ENCODE assay signal across 10 cellular contexts in the genomic region with DNA sequence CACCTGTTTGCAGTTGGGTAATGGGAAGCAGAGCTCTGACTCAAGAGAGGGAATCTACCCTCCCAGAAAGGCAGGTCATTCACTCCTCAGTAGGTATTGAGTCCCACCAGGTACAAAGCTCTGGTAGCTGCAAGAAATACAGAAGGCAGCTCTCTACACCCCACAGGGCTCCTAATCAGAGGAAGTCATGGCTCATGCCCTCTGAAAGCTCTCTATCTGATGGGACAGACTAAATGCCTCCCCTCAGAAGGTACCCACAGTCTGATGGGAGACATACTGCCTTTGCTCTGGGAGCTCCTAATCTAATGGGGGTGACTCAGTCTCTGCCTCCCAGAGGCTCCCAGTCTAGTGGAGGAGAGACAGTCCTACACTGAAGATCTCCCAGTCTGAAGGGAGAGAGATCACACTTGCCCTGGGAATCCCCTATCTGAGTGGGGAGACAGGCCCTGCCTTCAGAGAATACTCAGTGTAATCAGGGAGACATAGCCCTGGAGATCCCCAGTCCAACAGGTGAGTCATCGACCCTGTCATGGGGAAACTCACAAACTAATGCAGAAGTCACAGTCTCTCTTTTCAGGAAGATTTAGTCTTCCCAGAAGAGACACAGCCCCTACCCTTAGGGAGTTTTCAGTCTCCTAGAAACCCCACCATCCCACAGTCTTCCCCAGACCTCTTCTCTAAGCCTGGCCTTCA. TPM values are rescaled to one million over a fixed set of nuclear protein-coding genes. Genes with fewer than 3 reads are reported as not detected.
A peak's percentile ranks its signal among the peaks of the same experiment; 100 is the strongest.
DNase-seq lines count a peak whose midpoint lies in the region; ATAC-seq and TF ChIP-seq lines count a peak whose summit lies in the region.
"Had no signal": no experiment of that assay in that cellular context is flagged by ENCODE, and none has a peak within 500 bp of the region (broad histone marks: within the 10 kb centered on the region; RNA-seq: fewer than 3 reads in every experiment).

No MANE protein-coding gene starts in this region.

- POLR2A ChIA-PET in activated CD4-positive, alpha-beta T cell treated with anti-CD3 and anti-CD28 coated beads, Interleukin-2, amount 10 ng/mL, durations not matched to agents 7 days and 5 days (lab: Charles Lee): no interaction called here

- TF ChIP-seq CTCF in prostate gland (IDR thresholded peaks at IDR 0.05): no peak

- intact Hi-C loops in prostate gland (cut with DNase I): loop anchor here (5.0 kb wide), 1 partner anchor 85 kb away; no protein-coding TSS in a partner anchor

- H3K4me1 Mint-ChIP-seq in activated CD4-positive, alpha-beta T cell treated with anti-CD3 and anti-CD28 coated beads, Interleukin-2, amount 10 ng/mL, durations not matched to agents 7 days and 5 days: peaks cover 3% of the 10 kb centered on the region
- no peaks in the 10 kb centered on the region for H3K4me1 Mint-ChIP-seq in stimulated activated effector memory CD8-positive, alpha-beta T cell treated with anti-CD3 and anti-CD28 coated beads, Interleukin-12 subunit alpha, Interleukin-12 subunit beta, amount 100 ng/mL, for 72 hours

- H3K4me3 ChIP-seq in prostate gland: no peak overlapping the region

- CTCF ChIA-PET in activated CD4-positive, alpha-beta T cell treated with anti-CD3 and anti-CD28 coated beads, Interleukin-2, amount 10 ng/mL, durations not matched to agents 7 days and 5 days (lab: Charles Lee): interaction anchor here (0.9 to 1.8 kb wide), 7 partner anchors 8 to 41 kb away, joined by 3 to 7 read pairs (median 3); no protein-coding TSS in a partner anchor

- H3K9me3 ChIP-seq in prostate gland: no peaks in the 10 kb centered on the region

- H3K4me1 ChIP-seq in prostate gland (replicated peaks): no peaks in the 10 kb centered on the region

- no peaks in the 10 kb centered on the region for H3K9me3 Mint-ChIP-seq in activated CD4-positive, alpha-beta T cell treated with anti-CD3 and anti-CD28 coated beads, Interleukin-2, amount 10 ng/mL, durations not matched to agents 7 days and 5 days
- no peaks in the 10 kb centered on the region for H3K9me3 Mint-ChIP-seq in stimulated activated effector memory CD8-positive, alpha-beta T cell treated with anti-CD3 and anti-CD28 coated beads, Interleukin-12 subunit alpha, Interleukin-12 subunit beta, amount 100 ng/mL, for 72 hours

- no peak overlapping the region for H3K4me3 Mint-ChIP-seq in activated CD4-positive, alpha-beta T cell treated with anti-CD3 and anti-CD28 coated beads, Interleukin-2, amount 10 ng/mL, durations not matched to agents 7 days and 5 days
- H3K4me3 Mint-ChIP-seq in stimulated activated effector memory CD8-positive, alpha-beta T cell treated with anti-CD3 and anti-CD28 coated beads, Interleukin-12 subunit alpha, Interleukin-12 subunit beta, amount 100 ng/mL, for 72 hours: no peak overlapping the region

- 62% methylated on average over 1 of the region's 1 CpG for WGBS in prostate gland

- no peak for TF ChIP-seq POLR2A in prostate gland (IDR thresholded peaks at IDR 0.05)

- ATAC-seq in HG02973 (IDR thresholded peaks at IDR 0.05; ENCODE audit: unreplicated experiment): peak; percentile 84
- peak; percentile 85 for ATAC-seq in stimulated activated effector memory CD8-positive, alpha-beta T cell treated with anti-CD3 and anti-CD28 coated beads, Interleukin-12 subunit alpha, Interleukin-12 subunit beta, amount 100 ng/mL, for 72 hours

- no peaks in the 10 kb centered on the region for H3K36me3 Mint-ChIP-seq in activated CD4-positive, alpha-beta T cell treated with anti-CD3 and anti-CD28 coated beads, Interleukin-2, amount 10 ng/mL, durations not matched to agents 7 days and 5 days (ENCODE audit: low read depth)
- H3K36me3 Mint-ChIP-seq in stimulated activated effector memory CD8-positive, alpha-beta T cell treated with anti-CD3 and anti-CD28 coated beads, Interleukin-12 subunit alpha, Interleukin-12 subunit beta, amount 100 ng/mL, for 72 hours: no peaks in the 10 kb centered on the region

- no peak overlapping the region for H3K27ac ChIP-seq in prostate gland

- no peaks in the 10 kb centered on the region for H3K36me3 ChIP-seq in prostate gland

- peak; percentile 33 to 56 for DNase-seq in activated CD4-positive, alpha-beta T cell treated with anti-CD3 and anti-CD28 coated beads, Interleukin-2, amount 50 U/mL, for 48 hours
- no peak for DNase-seq in activated CD4-positive, alpha-beta T cell treated with anti-CD3 and anti-CD28 coated beads, Interleukin-2, amount 10 ng/mL, durations not matched to agents 7 days and 5 days
- peak; percentile 17 for DNase-seq in activated T-helper 9 cell treated with anti-CD3 and anti-CD28 coated beads, Interleukin-2, amount 50 U/mL, for 16 hours (ENCODE audit: low read depth)
- DNase-seq in stimulated activated effector memory CD8-positive, alpha-beta T cell treated with anti-CD3 and anti-CD28 coated beads, Interleukin-12 subunit alpha, Interleukin-12 subunit beta, amount 100 ng/mL, for 72 hours (ENCODE audit: low spot score in 2 of 2): no peak
- DNase-seq in GOT3 (lab: John Stamatoyannopoulos, UW) (no peak), prostate gland (ENCODE audit: low spot score) (no peak), dedifferentiated amniotic fluid mesenchymal stem cell (ENCODE audit: extremely low spot score) (no peak)
- DNase-seq: left cardiac atrium had no signal

- H3K27ac Mint-ChIP-seq in activated CD4-positive, alpha-beta T cell treated with anti-CD3 and anti-CD28 coated beads, Interleukin-2, amount 10 ng/mL, durations not matched to agents 7 days and 5 days: no peak overlapping the region
- H3K27ac Mint-ChIP-seq in stimulated activated effector memory CD8-positive, alpha-beta T cell treated with anti-CD3 and anti-CD28 coated beads, Interleukin-12 subunit alpha, Interleukin-12 subunit beta, amount 100 ng/mL, for 72 hours: no peak overlapping the region

- no peaks in the 10 kb centered on the region for H3K27me3 ChIP-seq in prostate gland (replicated peaks; ENCODE audit: insufficient read depth)

- no peaks in the 10 kb centered on the region for H3K27me3 Mint-ChIP-seq in activated CD4-positive, alpha-beta T cell treated with anti-CD3 and anti-CD28 coated beads, Interleukin-2, amount 10 ng/mL, durations not matched to agents 7 days and 5 days

RNA-seq across cellular contexts. Expression of gene CAMK1G, which starts 23.7 kb away (rescaled TPM):
- total RNA-seq in activated CD4-positive, alpha-beta T cell treated with anti-CD3 and anti-CD28 coated beads, Interleukin-2, amount 10 ng/mL, durations not matched to agents 7 days and 5 days: not detected
- 1 to 10 TPM in 1 of 2 donors, under 1 TPM in 1; 0.18 to 1.6 TPM for total RNA-seq in prostate gland
- total RNA-seq: T-helper 2 cell treated with Interferon-gamma antibody and Interleukin-4, amounts not matched to agents 100 ng/mL and 5 ng/mL, for 36 hours had no signal

RNA-seq across cellular contexts. Expression of gene LAMB3, which starts 45.0 kb away (rescaled TPM):
- total RNA-seq in activated CD4-positive, alpha-beta T cell treated with anti-CD3 and anti-CD28 coated beads, Interleukin-2, amount 10 ng/mL, durations not matched to agents 7 days and 5 days: 1 to 10 TPM; 1.3 to 1.9 TPM
- 10 to 100 TPM; 43.7 to 92.8 TPM for total RNA-seq in prostate gland

Comparison
In these comparisons a context has a peak if more than half of its experiments do, and no peak if none do; other contexts are left out.
1. DNase-seq: peak in activated CD4-positive, alpha-beta T cell treated with anti-CD3 and anti-CD28 coated beads, Interleukin-2, amount 50 U/mL, for 48 hours (2 of 2) and activated T-helper 9 cell treated with anti-CD3 and anti-CD28 coated beads, Interleukin-2, amount 50 U/mL, for 16 hours (single experiment); none in activated CD4-positive, alpha-beta T cell treated with anti-CD3 and anti-CD28 coated beads, Interleukin-2, amount 10 ng/mL, durations not matched to agents 7 days and 5 days (single experiment), stimulated activated effector memory CD8-positive, alpha-beta T cell treated with anti-CD3 and anti-CD28 coated beads, Interleukin-12 subunit alpha, Interleukin-12 subunit beta, amount 100 ng/mL, for 72 hours (0 of 2), GOT3 (single experiment), prostate gland (single experiment) and dedifferentiated amniotic fluid mesenchymal stem cell (single experiment).
2. RNA of gene LAMB3, which starts 45.0 kb away (total RNA-seq): 43.7 to 92.8 TPM in prostate gland; 1.3 to 1.9 TPM in activated CD4-positive, alpha-beta T cell treated with anti-CD3 and anti-CD28 coated beads, Interleukin-2, amount 10 ng/mL, durations not matched to agents 7 days and 5 days; every median in the first group is over 10 times any median in the second.